ENCODE assay signal across 2 cellular contexts in genomic region chr11:15046673-15047072, GRCh38. TPM values are rescaled to one million over a fixed set of nuclear protein-coding genes. Genes with fewer than 3 reads are reported as not detected.
"Had no signal": no experiment of that assay in that cellular context is flagged by ENCODE, and none has a peak within 500 bp of the region (broad histone marks: within the 10 kb centered on the region; RNA-seq: fewer than 3 reads in every experiment).

No MANE protein-coding gene starts in this region.

RNA-seq across cellular contexts. Expression of gene CALCB, which starts 26.7 kb away (rescaled TPM):
- total RNA-seq: LHCN-M2, M059J had no signal
